8 cellular contexts compared by ENCODE assay signal in the genomic region with DNA sequence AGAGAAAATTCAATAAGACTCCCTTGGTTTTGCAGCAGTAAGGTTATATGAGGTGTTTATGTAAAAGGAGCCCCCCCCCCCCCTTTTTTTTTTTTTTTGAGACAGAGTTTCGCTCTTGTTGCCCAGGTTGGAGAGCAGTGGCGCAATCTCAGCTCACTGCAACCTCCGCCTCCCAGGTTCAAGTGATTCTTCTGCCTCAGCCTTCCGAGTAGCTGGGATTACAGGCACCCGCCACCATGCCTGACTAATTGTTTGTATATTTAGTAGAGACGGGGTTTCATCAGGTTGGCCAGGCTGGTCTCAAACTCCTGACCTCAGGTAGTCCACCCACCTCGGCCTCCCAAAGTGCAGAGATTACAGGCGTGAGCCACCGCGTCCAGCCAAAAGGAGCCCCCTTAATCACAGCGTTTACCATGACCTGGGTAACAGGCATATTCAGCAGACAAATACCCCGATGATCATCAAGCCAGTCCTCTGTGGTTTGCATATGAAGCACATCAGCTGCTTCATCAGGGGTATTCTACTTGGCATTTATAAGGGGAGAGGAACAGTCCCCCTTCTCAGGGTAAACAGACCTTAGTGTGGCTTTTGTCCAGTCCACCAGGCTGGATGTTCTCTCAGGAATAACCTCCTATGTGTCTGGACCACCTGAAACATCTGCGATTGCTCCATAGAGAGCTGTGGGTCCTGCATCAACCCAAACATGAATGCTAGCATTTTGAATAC. TPM values are rescaled to one million over a fixed set of nuclear protein-coding genes. Genes with fewer than 3 reads are reported as not detected.
A peak's percentile ranks its signal among the peaks of the same experiment; 100 is the strongest.
DNase-seq lines count a peak whose midpoint lies in the region; ATAC-seq, FAIRE-seq and TF ChIP-seq lines count a peak whose summit lies in the region.
"Not testable (repeated sequence)": the region's sequence is repeated elsewhere in the genome, so short reads cannot be mapped to it uniquely, and the experiment has no call there.

No MANE protein-coding gene starts in this region.

- not testable (repeated sequence) for DNase-seq in A549 (ENCODE audit: low read depth in 1 of 2, low spot score in 1 of 2); T-helper 2 cell treated with Interferon-gamma antibody and Interleukin-4, amounts not matched to agents 5 μg/mL and 100 μg/mL, for 36 hours (ENCODE audit: low spot score); activated T-cell treated with anti-CD3 and anti-CD28 coated beads, Interleukin-2, amount 50 U/mL, for 4 hours; chondrocyte (ENCODE audit: low spot score); mesendoderm

- TF ChIP-seq RAD21 in A549 (conservative IDR thresholded peaks at IDR 0.05 in 1 of 2, IDR thresholded peaks at IDR 0.05 in 1 of 2) = not testable (repeated sequence)

- TF ChIP-seq POLR2A in A549 (IDR thresholded peaks at IDR 0.05; ENCODE audit: low read length) = not testable (repeated sequence)

- not testable (repeated sequence) for TF ChIP-seq EP300 in A549 (IDR thresholded peaks at IDR 0.05)

- not testable (repeated sequence) for H2BK120ac ChIP-seq in mesendoderm (ENCODE audit: low read depth, low read length)

- H4K5ac ChIP-seq in mesendoderm (ENCODE audit: low read length) = not testable (repeated sequence)

- ATAC-seq in A549; stimulated activated memory B cell treated with anti-CD40 and anti-IgM and Interleukin-4, amounts not matched to agents 10 μg/mL and 1 μg/mL and 100 μg/mL, for 72 hours: not testable (repeated sequence)
- ATAC-seq in GM18909 (IDR thresholded peaks at IDR 0.05; ENCODE audit: poor library complexity, unreplicated experiment) (peak; percentile 13), HG02678 (IDR thresholded peaks at IDR 0.05; ENCODE audit: unreplicated experiment) (peak; percentile 10)
- peak; percentile 20 to 38 for ATAC-seq in activated T-cell treated with anti-CD3 and anti-CD28 coated beads, Interleukin-2, amount 50 U/mL, for 4 hours

- not testable (repeated sequence) for H3K9ac ChIP-seq in mesendoderm (ENCODE audit: low read length)

- not testable (repeated sequence) for TF ChIP-seq CTCF in A549 (IDR thresholded peaks at IDR 0.05); chondrocyte (IDR thresholded peaks at IDR 0.05)

- not testable (repeated sequence) for FAIRE-seq in A549 (lab: Jason Lieb, UNC)

- peaks cover 46% of the 10 kb centered on the region for H3K4me1 Mint-ChIP-seq in T-helper 2 cell treated with Interferon-gamma antibody and Interleukin-4, amounts not matched to agents 5 μg/mL and 100 μg/mL, for 36 hours (ENCODE audit: low read depth)
- H3K4me1 Mint-ChIP-seq in activated T-cell treated with anti-CD3 and anti-CD28 coated beads, Interleukin-2, amount 50 U/mL, for 4 hours (ENCODE audit: low read depth) = peaks cover 51% of the 10 kb centered on the region
- H3K4me1 Mint-ChIP-seq in chondrocyte (ENCODE audit: low read depth) = peaks cover 62% of the 10 kb centered on the region
- H3K4me1 Mint-ChIP-seq in stimulated activated memory B cell treated with anti-CD40 and anti-IgM and Interleukin-4, amounts not matched to agents 10 μg/mL and 1 μg/mL and 100 μg/mL, for 72 hours = peaks cover 39% of the 10 kb centered on the region

- H3K23ac ChIP-seq in mesendoderm (ENCODE audit: low read length) = peak overlapping the region; percentile 35

- H4K8ac ChIP-seq in mesendoderm (ENCODE audit: low read depth, low read length) = not testable (repeated sequence)

- H3K27ac ChIP-seq in A549 = peak overlapping the region; percentile 90 to 93
- not testable (repeated sequence) for H3K27ac ChIP-seq in mesendoderm (ENCODE audit: low read depth, low read length)

- not testable (repeated sequence) for H3K56ac ChIP-seq in mesendoderm (ENCODE audit: low read length)

- H2BK15ac ChIP-seq in mesendoderm (replicated peaks; ENCODE audit: low read depth) = not testable (repeated sequence)

- H3K4me2 ChIP-seq in A549 = peak overlapping the region; percentile 21; the same call in 2 of the 3 replicates
- not testable (repeated sequence) for H3K4me2 ChIP-seq in mesendoderm (ENCODE audit: low read length)

- peaks cover 28% of the 10 kb centered on the region for H3K36me3 Mint-ChIP-seq in T-helper 2 cell treated with Interferon-gamma antibody and Interleukin-4, amounts not matched to agents 5 μg/mL and 100 μg/mL, for 36 hours (ENCODE audit: low read depth)
- not testable (repeated sequence) for H3K36me3 Mint-ChIP-seq in activated T-cell treated with anti-CD3 and anti-CD28 coated beads, Interleukin-2, amount 50 U/mL, for 4 hours (ENCODE audit: insufficient read depth); chondrocyte (ENCODE audit: low read depth); stimulated activated memory B cell treated with anti-CD40 and anti-IgM and Interleukin-4, amounts not matched to agents 10 μg/mL and 1 μg/mL and 100 μg/mL, for 72 hours

- H3K18ac ChIP-seq in mesendoderm (ENCODE audit: low read length) = not testable (repeated sequence)

- H3K4me1 ChIP-seq in A549 = peaks cover 96% of the 10 kb centered on the region
- H3K4me1 ChIP-seq in mesendoderm (ENCODE audit: control insufficient read depth, low read depth, low read length) = not testable (repeated sequence)

- not testable (repeated sequence) for H3K4me3 ChIP-seq in A549; mesendoderm (ENCODE audit: low read length)

- H3K9me3 ChIP-seq in A549 = not testable (repeated sequence)

- POLR2A ChIA-PET in A549 (lab: Yijun Ruan, JAX) = interaction anchor here (0.6 to 2.1 kb wide), 3 partner anchors 33 to 54 kb away, joined by 3 to 8 read pairs (median 4); a partner anchor contains a TSS

- H3K4me3 Mint-ChIP-seq in T-helper 2 cell treated with Interferon-gamma antibody and Interleukin-4, amounts not matched to agents 5 μg/mL and 100 μg/mL, for 36 hours = peak overlapping the region; percentile 70
- H3K4me3 Mint-ChIP-seq in activated T-cell treated with anti-CD3 and anti-CD28 coated beads, Interleukin-2, amount 50 U/mL, for 4 hours; chondrocyte (ENCODE audit: unreplicated experiment); stimulated activated memory B cell treated with anti-CD40 and anti-IgM and Interleukin-4, amounts not matched to agents 10 μg/mL and 1 μg/mL and 100 μg/mL, for 72 hours: not testable (repeated sequence)

- H3K4ac ChIP-seq in mesendoderm (ENCODE audit: low read depth, low read length) = not testable (repeated sequence)

- H2AK5ac ChIP-seq in mesendoderm (ENCODE audit: low read length) = peak overlapping the region; percentile 24

- not testable (repeated sequence) for H3K36me3 ChIP-seq in mesendoderm (ENCODE audit: control insufficient read depth, insufficient read depth, low read length)

- not testable (repeated sequence) for H3K27me3 ChIP-seq in mesendoderm (ENCODE audit: insufficient read depth, low read length, poor library complexity)

- 83% methylated on average over 13 of the region's 13 CpGs for WGBS in A549 (ENCODE audit: missing lambda C conversion rate)
- WGBS in mesendoderm (ENCODE audit: extremely low coverage, insufficient coverage, low lambda C conversion rate) = no CpG with 5 or more reads among the region's 13 CpGs

- H2BK5ac ChIP-seq in mesendoderm (ENCODE audit: low read length) = not testable (repeated sequence)

- not testable (repeated sequence) for H3K79me2 ChIP-seq in mesendoderm (ENCODE audit: control insufficient read depth, insufficient read depth, low read length)

- CTCF ChIA-PET in A549 (lab: Yijun Ruan, JAX) = interaction anchor here (1.6 to 5.7 kb wide), 4 partner anchors 11 to 50 kb away, joined by 3 to 49 read pairs (median 20); no protein-coding TSS in a partner anchor

- not testable (repeated sequence) for H3K27me3 Mint-ChIP-seq in T-helper 2 cell treated with Interferon-gamma antibody and Interleukin-4, amounts not matched to agents 5 μg/mL and 100 μg/mL, for 36 hours (ENCODE audit: low read depth); activated T-cell treated with anti-CD3 and anti-CD28 coated beads, Interleukin-2, amount 50 U/mL, for 4 hours (ENCODE audit: low read depth); chondrocyte (ENCODE audit: low read depth); stimulated activated memory B cell treated with anti-CD40 and anti-IgM and Interleukin-4, amounts not matched to agents 10 μg/mL and 1 μg/mL and 100 μg/mL, for 72 hours

- peaks cover 17% of the 10 kb centered on the region for H3K9me3 Mint-ChIP-seq in T-helper 2 cell treated with Interferon-gamma antibody and Interleukin-4, amounts not matched to agents 5 μg/mL and 100 μg/mL, for 36 hours
- H3K9me3 Mint-ChIP-seq in activated T-cell treated with anti-CD3 and anti-CD28 coated beads, Interleukin-2, amount 50 U/mL, for 4 hours; chondrocyte (ENCODE audit: low read depth); stimulated activated memory B cell treated with anti-CD40 and anti-IgM and Interleukin-4, amounts not matched to agents 10 μg/mL and 1 μg/mL and 100 μg/mL, for 72 hours: not testable (repeated sequence)

- peak overlapping the region; percentile 90 for H3K27ac Mint-ChIP-seq in T-helper 2 cell treated with Interferon-gamma antibody and Interleukin-4, amounts not matched to agents 5 μg/mL and 100 μg/mL, for 36 hours
- H3K27ac Mint-ChIP-seq in chondrocyte (ENCODE audit: unreplicated experiment) = peak overlapping the region; percentile 84
- H3K27ac Mint-ChIP-seq in stimulated activated memory B cell treated with anti-CD40 and anti-IgM and Interleukin-4, amounts not matched to agents 10 μg/mL and 1 μg/mL and 100 μg/mL, for 72 hours = peak overlapping the region; percentile 64

- not testable (repeated sequence) for H3K79me1 ChIP-seq in mesendoderm (ENCODE audit: low read length)

RNA-seq across cellular contexts. Expression of a gene that starts 32.5 kb away (rescaled TPM):
- polyA plus RNA-seq in A549 (2011; rRNA removed) = 341 and 360 TPM in 2 replicates
- polyA plus RNA-seq in A549 (2012; cell fraction: cytosol; rRNA removed) = 322 and 418 TPM in 2 replicates
- polyA plus RNA-seq in A549 (2012; cell fraction: nucleus; rRNA removed) = 154 and 191 TPM in 2 replicates
- polyA plus RNA-seq in A549 (2017; fragmentation: RNase III; extraction: RNeasy Plus Mini Kit Qiagen cat#74134 plus additional on column Dnase treatment) = 514 to 554 TPM (median 521 TPM) in 3 replicates
- 342 and 464 TPM in 2 replicates for polyA minus RNA-seq in A549 (2011; rRNA and poly(A)+ RNA removed)
- total RNA-seq in activated T-cell treated with anti-CD3 and anti-CD28 coated beads, Interleukin-2, amount 50 U/mL, for 4 hours = 10 to 100 TPM in 2 of 3 donors, 1 to 10 TPM in 1; 9.6 to 12.4 (median 11.2) TPM
- 88.1 to 100 TPM (median 99.0 TPM) in 3 replicates for total RNA-seq in chondrocyte
- 8.1 TPM for polyA plus RNA-seq in mesendoderm (2013, experiment 1 of 2)
- polyA plus RNA-seq in mesendoderm (2013, experiment 2 of 2) = 8.6 TPM

RNA-seq across cellular contexts. Expression of a gene that starts 55.0 kb away (rescaled TPM):
- polyA plus RNA-seq in A549 (2011; rRNA removed) (16.3 and 21.1 TPM in 2 replicates), A549 (2017; fragmentation: RNase III; extraction: RNeasy Plus Mini Kit Qiagen cat#74134 plus additional on column Dnase treatment) (13.7 to 16.6 TPM (median 15.3 TPM) in 3 replicates)
- 5.8 and 7.9 TPM in 2 replicates for polyA plus RNA-seq in A549 (2012; cell fraction: cytosol; rRNA removed)
- polyA plus RNA-seq in A549 (2012; cell fraction: nucleus; rRNA removed) = 4.7 and 5.6 TPM in 2 replicates
- polyA minus RNA-seq in A549 (2011; rRNA and poly(A)+ RNA removed) = 3.9 and 4.7 TPM in 2 replicates
- 10 to 100 TPM; 10.4 to 16.4 (median 12.3) TPM for total RNA-seq in activated T-cell treated with anti-CD3 and anti-CD28 coated beads, Interleukin-2, amount 50 U/mL, for 4 hours
- 13.6 to 20.7 TPM (median 13.6 TPM) in 3 replicates for total RNA-seq in chondrocyte
- polyA plus RNA-seq in mesendoderm (2013, experiment 1 of 2) = 14.3 TPM
- 13.2 TPM for polyA plus RNA-seq in mesendoderm (2013, experiment 2 of 2)
